1 cellular context compared by ENCODE assay signal in the genomic region with DNA sequence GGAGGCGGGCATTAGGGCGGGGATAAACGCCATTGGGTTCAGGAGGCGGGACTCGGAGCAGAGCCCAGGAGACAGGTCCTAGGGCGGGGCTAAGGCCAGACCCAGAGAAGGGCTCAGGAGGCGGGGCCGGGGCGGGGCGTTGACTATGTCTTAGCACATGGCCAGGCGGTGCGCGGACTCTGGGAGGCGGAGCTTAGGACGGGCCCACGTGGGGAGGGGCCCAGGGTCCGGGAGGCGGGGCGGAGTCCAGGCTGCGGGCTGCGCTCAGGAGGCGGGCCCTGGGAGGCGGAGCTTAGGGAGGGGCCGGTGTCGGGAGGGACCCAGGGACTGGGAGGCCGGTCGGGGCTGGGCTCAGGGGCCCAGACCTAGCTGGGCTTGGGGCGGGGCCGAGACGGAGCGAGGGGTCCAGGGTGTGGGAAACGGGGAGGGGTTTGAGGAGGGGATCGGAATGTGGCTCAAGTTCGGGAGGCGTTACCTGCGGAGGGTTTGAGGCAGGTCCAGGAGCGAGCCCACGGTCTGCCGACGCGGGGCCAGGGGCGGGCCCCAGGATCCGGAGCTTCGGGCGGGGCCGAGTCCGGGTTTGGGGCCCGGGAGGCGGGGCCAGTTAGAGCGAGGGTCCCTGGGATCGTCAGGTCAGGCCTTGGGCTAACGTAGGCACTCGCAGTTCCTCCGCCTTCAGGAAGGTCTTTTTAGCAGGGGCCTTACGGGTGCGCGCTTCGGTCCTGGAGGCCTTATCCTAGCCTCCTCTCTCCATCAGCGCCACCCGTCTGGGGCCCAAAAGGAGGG.
A peak's percentile ranks its signal among the peaks of the same experiment; 100 is the strongest.
TF ChIP-seq lines count a peak whose summit lies in the region.

No MANE protein-coding gene starts in this region.

TF ChIP-seq in H1, 55 proteins besides CTCF, POLR2A, EP300 and RAD21:
- TF ChIP-seq, protein P1, sequence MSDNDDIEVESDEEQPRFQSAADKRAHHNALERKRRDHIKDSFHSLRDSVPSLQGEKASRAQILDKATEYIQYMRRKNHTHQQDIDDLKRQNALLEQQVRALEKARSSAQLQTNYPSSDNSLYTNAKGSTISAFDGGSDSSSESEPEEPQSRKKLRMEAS (IDR thresholded peaks at IDR 0.05): peak; percentile 30; the same call in 1 of the 2 replicates
- TF ChIP-seq TAF1 (IDR thresholded peaks at IDR 0.05; ENCODE audit: low read depth, low read length): peak; percentile 58; the same call in 1 of the 2 replicates
- 0 out of 2 replicates have a peak, but pooled peaks have one; percentile 12 for TF ChIP-seq PHF8 (conservative IDR thresholded peaks at IDR 0.05; ENCODE audit: low read depth, low read length)
